Comparison of ENCODE assay signal across 17 cellular contexts in the genomic region with DNA sequence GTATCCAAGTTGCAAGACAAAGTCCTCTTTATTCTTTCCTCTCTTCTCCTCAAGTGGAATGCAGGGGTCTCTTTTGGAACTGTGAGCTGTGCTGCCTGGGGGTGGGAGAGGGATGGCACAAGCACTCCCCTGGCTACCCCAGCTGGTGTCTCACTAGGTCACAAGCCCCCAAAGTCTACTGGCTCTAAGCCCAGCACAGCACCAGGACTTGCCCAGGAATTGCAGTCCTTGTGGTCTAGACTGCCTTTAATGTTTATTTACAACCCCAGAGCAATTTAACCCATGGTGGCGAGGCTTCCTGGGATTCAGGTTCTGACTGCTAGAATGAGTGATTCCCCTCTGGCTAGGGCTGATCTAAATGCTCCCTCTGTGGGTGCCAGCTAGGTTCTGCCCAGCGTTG.
DNase-seq lines count a peak whose midpoint lies in the region; ATAC-seq and TF ChIP-seq lines count a peak whose summit lies in the region.
"Had no signal": no experiment of that assay in that cellular context is flagged by ENCODE, and none has a peak within 500 bp of the region (broad histone marks: within the 10 kb centered on the region; RNA-seq: fewer than 3 reads in every experiment).

No MANE protein-coding gene starts in this region.

- H3K27me3 Mint-ChIP-seq in endodermal cell (ENCODE audit: insufficient read depth) (no peaks in the 10 kb centered on the region), nephron progenitor cell (ENCODE audit: low read depth, poor library complexity) (no peaks in the 10 kb centered on the region)
- peaks cover 3% of the 10 kb centered on the region for H3K27me3 Mint-ChIP-seq in activated CD8-positive, alpha-beta memory T cell treated with anti-CD3 and anti-CD28 coated beads, Interleukin-2, amount 10 ng/mL, durations not matched to agents 7 days and 5 days

- peaks cover 28% of the 10 kb centered on the region for H3K4me1 ChIP-seq in SJSA1 (replicated peaks)
- no peaks in the 10 kb centered on the region for H3K4me1 ChIP-seq in endodermal cell (ENCODE audit: control insufficient read depth, insufficient read depth, low read length)
- no peaks in the 10 kb centered on the region for H3K4me1 ChIP-seq in HAP-1

- H3K36me3 ChIP-seq in SJSA1, result no peaks in the 10 kb centered on the region
- H3K36me3 ChIP-seq in endodermal cell (ENCODE audit: control insufficient read depth, insufficient read depth, low read length), result no peaks in the 10 kb centered on the region
- H3K36me3 ChIP-seq in HAP-1 (replicated peaks), result no peaks in the 10 kb centered on the region

- no peak overlapping the region for H3K9ac ChIP-seq in endodermal cell (ENCODE audit: extremely low read depth, low read length, poor library complexity, severe bottlenecking)

- H3K27me3 ChIP-seq in SJSA1 (replicated peaks), result no peaks in the 10 kb centered on the region
- no peaks in the 10 kb centered on the region for H3K27me3 ChIP-seq in endodermal cell (ENCODE audit: control insufficient read depth, insufficient read depth, low read length, poor library complexity, severe bottlenecking)
- no peaks in the 10 kb centered on the region for H3K27me3 ChIP-seq in HAP-1 (ENCODE audit: low read depth)

- CTCF ChIA-PET in activated CD8-positive, alpha-beta memory T cell treated with anti-CD3 and anti-CD28 coated beads, Interleukin-2, amount 10 ng/mL, durations not matched to agents 7 days and 5 days (lab: Charles Lee), result no interaction called here

- no peaks in the 10 kb centered on the region for H3K9me3 Mint-ChIP-seq in endodermal cell
- H3K9me3 Mint-ChIP-seq in nephron progenitor cell, result peaks cover 19% of the 10 kb centered on the region
- H3K9me3 Mint-ChIP-seq in activated CD8-positive, alpha-beta memory T cell treated with anti-CD3 and anti-CD28 coated beads, Interleukin-2, amount 10 ng/mL, durations not matched to agents 7 days and 5 days (ENCODE audit: low read depth), result peaks cover 5% of the 10 kb centered on the region

- TF ChIP-seq CTCF in endodermal cell (conservative IDR thresholded peaks at IDR 0.05) (no peak), nephron progenitor cell (IDR thresholded peaks at IDR 0.05) (no peak)

- H3K27ac Mint-ChIP-seq in endodermal cell (peak overlapping the region; percentile 76), nephron progenitor cell (peak overlapping the region; percentile 79)
- H3K27ac Mint-ChIP-seq in activated CD8-positive, alpha-beta memory T cell treated with anti-CD3 and anti-CD28 coated beads, Interleukin-2, amount 10 ng/mL, durations not matched to agents 7 days and 5 days, result no peak overlapping the region

- no peaks in the 10 kb centered on the region for H3K36me3 Mint-ChIP-seq in endodermal cell (ENCODE audit: low read depth)
- peaks cover 25% of the 10 kb centered on the region for H3K36me3 Mint-ChIP-seq in nephron progenitor cell (ENCODE audit: low read depth)
- H3K36me3 Mint-ChIP-seq in activated CD8-positive, alpha-beta memory T cell treated with anti-CD3 and anti-CD28 coated beads, Interleukin-2, amount 10 ng/mL, durations not matched to agents 7 days and 5 days, result peaks cover 10% of the 10 kb centered on the region

- H3K4me1 Mint-ChIP-seq in endodermal cell, result no peaks in the 10 kb centered on the region
- peaks cover 9% of the 10 kb centered on the region for H3K4me1 Mint-ChIP-seq in nephron progenitor cell
- H3K4me1 Mint-ChIP-seq in activated CD8-positive, alpha-beta memory T cell treated with anti-CD3 and anti-CD28 coated beads, Interleukin-2, amount 10 ng/mL, durations not matched to agents 7 days and 5 days, result peaks cover 10% of the 10 kb centered on the region

- ATAC-seq in GM19395 (IDR thresholded peaks at IDR 0.05; ENCODE audit: unreplicated experiment), result no peak
- no peak for ATAC-seq in activated CD8-positive, alpha-beta memory T cell treated with anti-CD3 and anti-CD28 coated beads, Interleukin-2, amount 10 ng/mL, durations not matched to agents 7 days and 5 days
- ATAC-seq: Panc1 had no signal

- no peak overlapping the region for H3K4me3 Mint-ChIP-seq in endodermal cell
- no peak overlapping the region for H3K4me3 Mint-ChIP-seq in nephron progenitor cell
- H3K4me3 Mint-ChIP-seq in activated CD8-positive, alpha-beta memory T cell treated with anti-CD3 and anti-CD28 coated beads, Interleukin-2, amount 10 ng/mL, durations not matched to agents 7 days and 5 days, result no peak overlapping the region

- in situ Hi-C loops in HAP-1 (cut with MboI; ENCODE audit: low sequenced_read_pairs), result no loop called here

- H3K4me3 ChIP-seq in SJSA1 (no peak overlapping the region), endodermal cell (ENCODE audit: low read length) (no peak overlapping the region), HAP-1 (no peak overlapping the region)

- H3K27ac ChIP-seq in SJSA1 (no peak overlapping the region), endodermal cell (ENCODE audit: low read depth, low read length) (no peak overlapping the region)

- H3K9me3 ChIP-seq in SJSA1 (replicated peaks), result peaks cover 7% of the 10 kb centered on the region
- peaks cover 11% of the 10 kb centered on the region for H3K9me3 ChIP-seq in endodermal cell (ENCODE audit: control insufficient read depth, low read length)
- H3K9me3 ChIP-seq in HAP-1, result no peaks in the 10 kb centered on the region

- 68 to 82% methylated on average over 2 of the region's 2 CpGs for WGBS in endodermal cell (ENCODE audit: insufficient coverage in 1 of 2, insufficient read length in 1 of 2), 2 experiments

- peak; percentile 11 for DNase-seq in ELR (ENCODE audit: low read depth)
- peak; percentile 31 to 42 for DNase-seq in SJSA1 (ENCODE audit: low read depth in 1 of 2, low spot score in 2 of 2)
- peak; percentile 48 for DNase-seq in endodermal cell
- DNase-seq in nephron progenitor cell, result no peak
- DNase-seq in HAP-1 (ENCODE audit: low spot score in 2 of 2), result no peak
- no peak for DNase-seq in T-helper 9 cell
- DNase-seq in activated CD8-positive, alpha-beta memory T cell treated with anti-CD3 and anti-CD28 coated beads, Interleukin-2, amount 10 ng/mL, durations not matched to agents 7 days and 5 days, result no peak
- DNase-seq: AML-193, DMS53, IMR-90, Kasumi-1, NCI-H1417, NCI-H1930, NCI-H510A treated with DMSO at 0.1 percent for 48 hours, SHP77 had no signal

Comparison
In these comparisons a context has a peak if more than half of its experiments do, and no peak if none do; other contexts are left out.
1. DNase-seq: peak in ELR (single experiment), SJSA1 (2 of 2) and endodermal cell (single experiment); none in nephron progenitor cell (single experiment), HAP-1 (0 of 2), T-helper 9 cell (single experiment) and activated CD8-positive, alpha-beta memory T cell treated with anti-CD3 and anti-CD28 coated beads, Interleukin-2, amount 10 ng/mL, durations not matched to agents 7 days and 5 days (single experiment).